23 cellular contexts compared by ENCODE assay signal in genomic region chrX:121102101-121102500, GRCh38. TPM values are rescaled to one million over a fixed set of nuclear protein-coding genes. Genes with fewer than 3 reads are reported as not detected.
DNase-seq lines count a peak whose midpoint lies in the region; ATAC-seq, FAIRE-seq and TF ChIP-seq lines count a peak whose summit lies in the region.
"Had no signal": no experiment of that assay in that cellular context is flagged by ENCODE, and none has a peak within 500 bp of the region (broad histone marks: within the 10 kb centered on the region; RNA-seq: fewer than 3 reads in every experiment).

No MANE protein-coding gene starts in this region.

- H3K27me3 Mint-ChIP-seq in astrocyte (ENCODE audit: low read depth, unreplicated experiment): no peaks in the 10 kb centered on the region
- H3K27me3 Mint-ChIP-seq: B cell had no signal

- H3K4me3 ChIP-seq in HepG2 (replicated peaks in 1 of 3; ENCODE audit: insufficient read depth in 1 of 3, low read depth in 2 of 3, low read length in 3 of 3) (no peak overlapping the region), right lobe of liver (no peak overlapping the region), astrocyte (ENCODE audit: insufficient read depth, low read depth, low read length) (no peak overlapping the region), left lung (no peak overlapping the region)
- H3K4me3 ChIP-seq: A549; BLaER1 treated with 17β-estradiol and CSF1 and Interleukin-3, amounts not matched to agents 10 nM and 100 nM had no signal

- DNase-seq in HepG2 (ENCODE audit: low spot score) (no peak), right lobe of liver (no peak), HuH-7 (ENCODE audit: low spot score) (peak; percentile 66), astrocyte (ENCODE audit: low read depth) (no peak), left lung (no peak), HT-29 (ENCODE audit: low spot score) (no peak), NCI-H2171 treated with DMSO at 0.1 percent for 48 hours (lab: John Stamatoyannopoulos, UW) (no peak), anterior cingulate cortex (lab: John Stamatoyannopoulos, UW) (no peak)
- DNase-seq: AML-193; Caco-2; Calu3; CD4-positive, alpha-beta T cell; CD8-positive, alpha-beta T cell; DMS79 treated with DMSO at 0.1 percent for 48 hours; GF-D8 had no signal

- H3K36me3 ChIP-seq in HepG2 (replicated peaks in 1 of 2; ENCODE audit: control insufficient read depth in 1 of 2, insufficient read depth in 2 of 2, low read length in 2 of 2) (no peaks in the 10 kb centered on the region), right lobe of liver (no peaks in the 10 kb centered on the region), astrocyte (ENCODE audit: insufficient read depth, low read length) (no peaks in the 10 kb centered on the region), left lung (no peaks in the 10 kb centered on the region)
- H3K36me3 ChIP-seq: BLaER1 treated with 17β-estradiol and CSF1 and Interleukin-3, amounts not matched to agents 10 nM and 100 nM had no signal

- TF ChIP-seq POLR2A in HepG2 (IDR thresholded peaks at IDR 0.05; ENCODE audit: insufficient read depth in 1 of 2, low read depth in 2 of 2, low read length in 2 of 2) (no peak), right lobe of liver (IDR thresholded peaks at IDR 0.05) (no peak)

- H3K4me1 ChIP-seq in HepG2 (ENCODE audit: insufficient read depth, low read length) (peaks cover 9% of the 10 kb centered on the region; the same call in 1 of the 2 replicates), right lobe of liver (no peaks in the 10 kb centered on the region), astrocyte (ENCODE audit: insufficient read depth, low read length) (no peaks in the 10 kb centered on the region), left lung (no peaks in the 10 kb centered on the region)
- H3K4me1 ChIP-seq: A549, Caco-2 had no signal

- no peaks in the 10 kb centered on the region for H3K9me3 ChIP-seq in HepG2 (ENCODE audit: low read length)
- H3K9me3 ChIP-seq in right lobe of liver: no peaks in the 10 kb centered on the region
- no peaks in the 10 kb centered on the region for H3K9me3 ChIP-seq in astrocyte (ENCODE audit: insufficient read depth, low read depth, low read length)
- H3K9me3 ChIP-seq in left lung: no peaks in the 10 kb centered on the region
- H3K9me3 ChIP-seq: A549; BLaER1 treated with 17β-estradiol and CSF1 and Interleukin-3, amounts not matched to agents 10 nM and 100 nM; Caco-2 had no signal

- no peak overlapping the region for H3K9ac ChIP-seq in HepG2 (ENCODE audit: insufficient read depth, low read depth, low read length)
- no peak overlapping the region for H3K9ac ChIP-seq in astrocyte (ENCODE audit: low read length)
- H3K9ac ChIP-seq: BLaER1 treated with 17β-estradiol and CSF1 and Interleukin-3, amounts not matched to agents 10 nM and 100 nM had no signal

- no peak overlapping the region for H3K4me3 Mint-ChIP-seq in astrocyte (ENCODE audit: unreplicated experiment)
- H3K4me3 Mint-ChIP-seq: B cell; CD4-positive, alpha-beta T cell; CD8-positive, alpha-beta T cell had no signal

- TF ChIP-seq EP300 in HepG2 (IDR thresholded peaks at IDR 0.05; ENCODE audit: low read depth in 2 of 2, low read length in 2 of 2) (no peak), HepG2 (CRISPR knock-in tag; IDR thresholded peaks at IDR 0.05; ENCODE audit: borderline replicate concordance) (no peak)

- H3K27ac ChIP-seq in HepG2 (ENCODE audit: extremely low read length, insufficient read depth, low read length) (no peak overlapping the region), right lobe of liver (no peak overlapping the region), astrocyte (ENCODE audit: low read depth, low read length) (no peak overlapping the region), left lung (no peak overlapping the region)
- H3K27ac ChIP-seq: 22Rv1; A549; BLaER1 treated with 17β-estradiol and CSF1 and Interleukin-3, amounts not matched to agents 10 nM and 100 nM; C4-2B had no signal

- H3K9me3 Mint-ChIP-seq in astrocyte (ENCODE audit: unreplicated experiment): no peaks in the 10 kb centered on the region
- H3K9me3 Mint-ChIP-seq: CD4-positive, alpha-beta T cell; CD8-positive, alpha-beta T cell had no signal

- CTCF ChIA-PET in HepG2 (lab: Yijun Ruan, JAX; ENCODE audit: low intra/inter-chr PET ratio, low total read pairs): no interaction called here

- POLR2A ChIA-PET in HepG2 (lab: Yijun Ruan, JAX): no interaction called here

- no peak for FAIRE-seq in HepG2 (lab: Jason Lieb, UNC)
- peak; percentile 23 for FAIRE-seq in astrocyte (lab: Jason Lieb, UNC)
- FAIRE-seq: D721Med, G401.6, GM12891 had no signal

- no peaks in the 10 kb centered on the region for H3K4me1 Mint-ChIP-seq in astrocyte (ENCODE audit: low read depth, unreplicated experiment)
- H3K4me1 Mint-ChIP-seq: B cell had no signal

- H3K79me2 ChIP-seq in HepG2 (ENCODE audit: insufficient read depth, low read length) (no peaks in the 10 kb centered on the region), astrocyte (ENCODE audit: insufficient read depth, low read length) (no peaks in the 10 kb centered on the region)

- H3K27me3 ChIP-seq in HepG2 (ENCODE audit: control insufficient read depth in 1 of 2, insufficient read depth in 2 of 2, low read length in 2 of 2): no peaks in the 10 kb centered on the region
- no peaks in the 10 kb centered on the region for H3K27me3 ChIP-seq in right lobe of liver
- no peaks in the 10 kb centered on the region for H3K27me3 ChIP-seq in astrocyte (ENCODE audit: insufficient read depth, low read length)
- no peaks in the 10 kb centered on the region for H3K27me3 ChIP-seq in left lung
- H3K27me3 ChIP-seq: BLaER1 treated with 17β-estradiol and CSF1 and Interleukin-3, amounts not matched to agents 10 nM and 100 nM had no signal

- H3K27ac Mint-ChIP-seq in astrocyte (ENCODE audit: unreplicated experiment): no peak overlapping the region
- H3K27ac Mint-ChIP-seq: B cell; CD4-positive, alpha-beta T cell; CD8-positive, alpha-beta T cell had no signal

- ATAC-seq in HepG2: peak; percentile 30; the same call in 1 of the 3 replicates
- no peak for ATAC-seq in right lobe of liver
- peak; percentile 57 for ATAC-seq in left lung
- ATAC-seq: A549; CD8-positive, alpha-beta T cell had no signal

- H4K20me1 ChIP-seq in HepG2 (ENCODE audit: insufficient read depth, low read length) (no peaks in the 10 kb centered on the region), astrocyte (ENCODE audit: insufficient read depth, low read length) (no peaks in the 10 kb centered on the region)
- H4K20me1 ChIP-seq: BLaER1 treated with 17β-estradiol and CSF1 and Interleukin-3, amounts not matched to agents 10 nM and 100 nM had no signal

- no peak for TF ChIP-seq CTCF in HepG2 (CRISPR knock-in tag; IDR thresholded peaks at IDR 0.05)
- TF ChIP-seq CTCF in right lobe of liver (IDR thresholded peaks at IDR 0.05): no peak
- TF ChIP-seq CTCF in astrocyte (IDR thresholded peaks at IDR 0.05; ENCODE audit: insufficient read depth, low read depth, low read length): no peak
- no peak for TF ChIP-seq CTCF in left lung (IDR thresholded peaks at IDR 0.05)

- no peak for TF ChIP-seq RAD21 in HepG2 (CRISPR knock-in tag; IDR thresholded peaks at IDR 0.05)

- intact Hi-C loops in HepG2 (cut with micrococcal nuclease; ENCODE audit: unreplicated experiment): no loop called here
- intact Hi-C loops in right lobe of liver (cut with DNase I): no loop called here
- intact Hi-C loops in left lung (cut with DNase I): no loop called here

- H3K36me3 Mint-ChIP-seq in astrocyte (ENCODE audit: low read depth, unreplicated experiment): no peaks in the 10 kb centered on the region
- H3K36me3 Mint-ChIP-seq: CD8-positive, alpha-beta T cell had no signal

- in situ Hi-C loops in HepG2 (cut with HindIII; ENCODE audit: extremely low pct_ligation_motif_present, low pct_unique_long_range_greater_than_20kb): no loop called here

- H3K4me2 ChIP-seq in HepG2 (ENCODE audit: low read depth, low read length): no peak overlapping the region
- no peak overlapping the region for H3K4me2 ChIP-seq in astrocyte (ENCODE audit: low read length)
- H3K4me2 ChIP-seq: A549 had no signal

- no peak overlapping the region for H2AFZ ChIP-seq in HepG2 (ENCODE audit: low read length)
- no peak overlapping the region for H2AFZ ChIP-seq in astrocyte (ENCODE audit: low read depth, low read length)

- no TSS peak for BruUV-seq in HepG2 (replicated peaks; lab: Mats Ljungman, UMichigan)

TF ChIP-seq in HepG2, 621 proteins besides CTCF, POLR2A, EP300 and RAD21 (continues in another document):
- TF ChIP-seq BCL6 (CRISPR knock-in tag; IDR thresholded peaks at IDR 0.05) (0 out of 2 replicates have a peak, but pooled peaks have one; percentile 36), POLR2AphosphoS2 (IDR thresholded peaks at IDR 0.05; ENCODE audit: low read depth, low read length) (no peak), ZNF317 (CRISPR knock-in tag; IDR thresholded peaks at IDR 0.05) (no peak), ZNF564 (CRISPR knock-in tag; IDR thresholded peaks at IDR 0.05) (no peak), SP5 (CRISPR knock-in tag; IDR thresholded peaks at IDR 0.05; ENCODE audit: borderline replicate concordance, low read depth) (no peak), U2AF2 (IDR thresholded peaks at IDR 0.05; ENCODE audit: low read depth, low read length) (no peak)

RNA-seq across cellular contexts. Expression of gene GLUD2, which starts 54.7 kb away (rescaled TPM):
- total RNA-seq in HepG2 (2016; rRNA removed; fragmentation: Illumina TruSeq; extraction: Trizol) (8.0 and 10.4 TPM in 2 replicates), right lobe of liver (1 to 10 TPM; 3.2 to 8.5 (median 5.9) TPM), astrocyte (0.53 and 0.66 TPM in 2 replicates), left lung (1 to 10 TPM; 2.0 to 4.0 TPM)
- total RNA-seq in HepG2 (2016; cell fraction: cytosol; rRNA removed; fragmentation: Illumina TruSeq; extraction: Trizol; ENCODE audit: low read depth): 0.53 and 0.61 TPM in 2 replicates
- total RNA-seq in HepG2 (2016; cell fraction: insoluble cytoplasmic fraction; rRNA removed; fragmentation: Illumina TruSeq; extraction: Trizol): 8.0 and 12.2 TPM in 2 replicates
- 1.2 and 1.3 TPM in 2 replicates for total RNA-seq in HepG2 (2016; cell fraction: membrane; rRNA removed; fragmentation: Illumina TruSeq; extraction: Trizol)
- total RNA-seq in HepG2 (2016; cell fraction: nucleus; rRNA removed; fragmentation: Illumina TruSeq; extraction: Trizol): 2.8 and 4.0 TPM in 2 replicates
- 2.7 and 3.4 TPM in 2 replicates for polyA plus RNA-seq in HepG2 (2011; rRNA removed)
- polyA plus RNA-seq in HepG2 (2011; cell fraction: cytosol; rRNA removed): 0.67 and 2.8 TPM in 2 replicates
- polyA plus RNA-seq in HepG2 (2011; cell fraction: nucleus; rRNA removed): 0.58 and 0.93 TPM in 2 replicates
- polyA plus RNA-seq in HepG2 (2012): 7.1 and 10.3 TPM in 2 replicates
- polyA plus RNA-seq in HepG2 (2016; cell fraction: cytosol; fragmentation: Illumina TruSeq; extraction: Trizol; ENCODE audit: low read depth): 0.24 and 0.31 TPM in 2 replicates
- 4.7 and 5.1 TPM in 2 replicates for polyA plus RNA-seq in HepG2 (2016; cell fraction: insoluble cytoplasmic fraction; fragmentation: Illumina TruSeq; extraction: Trizol; ENCODE audit: low read depth)
- 0.25 and 0.47 TPM in 2 replicates for polyA plus RNA-seq in HepG2 (2016; cell fraction: membrane; fragmentation: Illumina TruSeq; extraction: Trizol; ENCODE audit: low read depth)
- polyA plus RNA-seq in HepG2 (2016; cell fraction: nucleus; fragmentation: Illumina TruSeq; extraction: Trizol; ENCODE audit: insufficient read depth, low read depth): 1.2 and 1.4 TPM in 2 replicates
- 2.0 and 10.2 TPM in 2 replicates for polyA minus RNA-seq in HepG2 (2011; rRNA and poly(A)+ RNA removed; ENCODE audit: low replicate concordance)
- 1.2 and 2.0 TPM in 2 replicates for polyA minus RNA-seq in HepG2 (2011; cell fraction: cytosol; rRNA and poly(A)+ RNA removed)
- 2.2 and 3.1 TPM in 2 replicates for polyA minus RNA-seq in HepG2 (2011; cell fraction: nucleus; rRNA and poly(A)+ RNA removed)
- total RNA-seq in HT-29 (2014; rRNA removed; shearing (Covaris generic)): 0.23 and 0.31 TPM in 2 replicates

Comparison
In these comparisons a context has a peak if more than half of its experiments do, and no peak if none do; other contexts are left out.
1. ATAC-seq: peak in HepG2 (single experiment) and left lung (single experiment); none in right lobe of liver (0 of 4).